1 cellular context compared by ENCODE assay signal in the genomic region with DNA sequence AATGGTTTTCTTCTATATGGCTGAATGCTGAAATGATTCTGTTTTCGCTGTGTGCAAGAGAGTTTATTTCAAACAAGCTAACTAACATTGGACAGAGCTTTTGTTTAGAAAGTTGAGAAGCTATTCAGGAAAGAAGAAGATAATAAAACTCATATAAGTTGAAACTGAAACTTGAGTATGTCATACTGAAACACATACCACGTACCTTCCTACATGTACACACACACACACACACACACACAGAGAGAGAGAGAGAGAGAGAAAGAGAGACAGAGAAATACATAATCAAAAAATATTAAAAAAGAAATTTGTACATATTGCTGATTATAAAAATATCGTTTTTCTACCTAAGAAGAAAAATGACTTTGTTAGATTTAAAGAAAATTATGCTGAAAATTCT.
TF ChIP-seq lines count a peak whose summit lies in the region.

No MANE protein-coding gene starts in this region.

TF ChIP-seq in GM12878, 131 proteins besides CTCF, POLR2A, EP300 and RAD21 (continued from another document):
- TF ChIP-seq REST (IDR thresholded peaks at IDR 0.05; ENCODE audit: low read depth, low read length) = no peak
- peak; percentile 55; the same call in 1 of the 2 replicates for TF ChIP-seq DPF2 (IDR thresholded peaks at IDR 0.05)
- no peak for TF ChIP-seq PAX8 (IDR thresholded peaks at IDR 0.05)
- no peak for TF ChIP-seq PML (IDR thresholded peaks at IDR 0.05; ENCODE audit: low read length)
- TF ChIP-seq HDAC6 (IDR thresholded peaks at IDR 0.05; ENCODE audit: unreplicated experiment) = no peak
- peak; percentile 68; the same call in 1 of the 2 replicates for TF ChIP-seq ZNF217 (IDR thresholded peaks at IDR 0.05)
- TF ChIP-seq, protein P1, sequence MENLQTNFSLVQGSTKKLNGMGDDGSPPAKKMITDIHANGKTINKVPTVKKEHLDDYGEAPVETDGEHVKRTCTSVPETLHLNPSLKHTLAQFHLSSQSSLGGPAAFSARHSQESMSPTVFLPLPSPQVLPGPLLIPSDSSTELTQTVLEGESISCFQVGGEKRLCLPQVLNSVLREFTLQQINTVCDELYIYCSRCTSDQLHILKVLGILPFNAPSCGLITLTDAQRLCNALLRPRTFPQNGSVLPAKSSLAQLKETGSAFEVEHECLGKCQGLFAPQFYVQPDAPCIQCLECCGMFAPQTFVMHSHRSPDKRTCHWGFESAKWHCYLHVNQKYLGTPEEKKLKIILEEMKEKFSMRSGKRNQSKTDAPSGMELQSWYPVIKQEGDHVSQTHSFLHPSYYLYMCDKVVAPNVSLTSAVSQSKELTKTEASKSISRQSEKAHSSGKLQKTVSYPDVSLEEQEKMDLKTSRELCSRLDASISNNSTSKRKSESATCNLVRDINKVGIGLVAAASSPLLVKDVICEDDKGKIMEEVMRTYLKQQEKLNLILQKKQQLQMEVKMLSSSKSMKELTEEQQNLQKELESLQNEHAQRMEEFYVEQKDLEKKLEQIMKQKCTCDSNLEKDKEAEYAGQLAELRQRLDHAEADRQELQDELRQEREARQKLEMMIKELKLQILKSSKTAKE (IDR thresholded peaks at IDR 0.05; ENCODE audit: low read depth, poor library complexity, severe bottlenecking) = no peak
- TF ChIP-seq KAT2A (conservative IDR thresholded peaks at IDR 0.05; ENCODE audit: control insufficient read depth, low read depth, low read length) = no peak
- TF ChIP-seq IRF4 (IDR thresholded peaks at IDR 0.05; ENCODE audit: low read depth, low read length) = peak; percentile 78
- no peak for TF ChIP-seq ZNF274 (IDR thresholded peaks at IDR 0.05; ENCODE audit: insufficient read depth, insufficient read length)
- 0 out of 2 replicates have a peak, but pooled peaks have one; percentile 10 for TF ChIP-seq MEF2A (IDR thresholded peaks at IDR 0.05; ENCODE audit: insufficient read depth, low read depth, low read length)
- no peak for TF ChIP-seq ZNF687 (IDR thresholded peaks at IDR 0.05)
- TF ChIP-seq ATF7 (IDR thresholded peaks at IDR 0.05; ENCODE audit: low read depth) = peak; percentile 94
- 0 out of 2 replicates have a peak, but pooled peaks have one; percentile 31 for TF ChIP-seq CREB1 (IDR thresholded peaks at IDR 0.05; ENCODE audit: low read depth)
- no peak for TF ChIP-seq CBX3 (IDR thresholded peaks at IDR 0.05; ENCODE audit: borderline replicate concordance, low read depth)
- TF ChIP-seq IKZF2 (IDR thresholded peaks at IDR 0.05) = peak; percentile 57 to 74
- TF ChIP-seq BMI1 (IDR thresholded peaks at IDR 0.05; ENCODE audit: borderline replicate concordance) = peak; percentile 45; the same call in 1 of the 2 replicates
- peak; percentile 48 for TF ChIP-seq RUNX3 (IDR thresholded peaks at IDR 0.05; ENCODE audit: low read length)
- TF ChIP-seq MTA3 (IDR thresholded peaks at IDR 0.05; ENCODE audit: borderline replicate concordance, low read length) = no peak
- TF ChIP-seq GABPA (IDR thresholded peaks at IDR 0.05; ENCODE audit: low read depth) = peak; percentile 51; the same call in 1 of the 2 replicates
- no peak for TF ChIP-seq NFXL1 (IDR thresholded peaks at IDR 0.05; ENCODE audit: borderline replicate concordance)
- TF ChIP-seq, protein P2, sequence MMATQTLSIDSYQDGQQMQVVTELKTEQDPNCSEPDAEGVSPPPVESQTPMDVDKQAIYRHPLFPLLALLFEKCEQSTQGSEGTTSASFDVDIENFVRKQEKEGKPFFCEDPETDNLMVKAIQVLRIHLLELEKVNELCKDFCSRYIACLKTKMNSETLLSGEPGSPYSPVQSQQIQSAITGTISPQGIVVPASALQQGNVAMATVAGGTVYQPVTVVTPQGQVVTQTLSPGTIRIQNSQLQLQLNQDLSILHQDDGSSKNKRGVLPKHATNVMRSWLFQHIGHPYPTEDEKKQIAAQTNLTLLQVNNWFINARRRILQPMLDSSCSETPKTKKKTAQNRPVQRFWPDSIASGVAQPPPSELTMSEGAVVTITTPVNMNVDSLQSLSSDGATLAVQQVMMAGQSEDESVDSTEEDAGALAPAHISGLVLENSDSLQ (IDR thresholded peaks at IDR 0.05) = no peak
- TF ChIP-seq NFIC (IDR thresholded peaks at IDR 0.05; ENCODE audit: low read depth, low read length) = peak; percentile 55
